7 cellular contexts compared by ENCODE assay signal in the genomic region with DNA sequence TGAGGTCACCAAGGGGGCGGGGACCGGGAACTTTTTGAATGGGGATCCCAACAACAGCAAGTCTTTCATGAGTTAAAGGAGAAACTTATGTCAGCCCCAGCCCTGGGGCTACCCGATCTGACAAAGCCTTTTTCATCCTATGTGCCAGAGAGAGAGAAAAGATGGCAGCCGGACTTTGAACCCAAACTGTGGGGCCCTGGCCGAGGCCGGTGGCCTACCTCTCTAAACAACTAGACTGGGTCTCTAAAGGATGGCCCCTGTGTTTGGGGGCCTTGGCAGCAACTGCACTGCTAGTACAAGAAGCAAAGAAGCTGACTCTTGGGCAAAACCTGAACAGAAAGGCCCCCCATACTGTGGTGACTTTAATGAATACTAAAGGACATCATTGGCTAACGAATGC. TPM values are rescaled to one million over a fixed set of nuclear protein-coding genes. Genes with fewer than 3 reads are reported as not detected.
"Had no signal": no experiment of that assay in that cellular context is flagged by ENCODE, and none has a peak within 500 bp of the region (broad histone marks: within the 10 kb centered on the region; RNA-seq: fewer than 3 reads in every experiment).

No MANE protein-coding gene starts in this region.

RNA-seq across cellular contexts. Expression of a gene that starts 31.3 kb away (rescaled TPM):
- total RNA-seq: GM23248, GM23338, H1, H4, H7, H9, HFFc6 had no signal
- polyA plus RNA-seq: GM23248, GM23338, H1 had no signal

RNA-seq across cellular contexts. Expression of a gene that starts 48.6 kb away (rescaled TPM):
- total RNA-seq: GM23248, GM23338, H1, H4, H9, HFFc6 had no signal
- polyA plus RNA-seq: GM23248, GM23338 had no signal
